In the genomic region with DNA sequence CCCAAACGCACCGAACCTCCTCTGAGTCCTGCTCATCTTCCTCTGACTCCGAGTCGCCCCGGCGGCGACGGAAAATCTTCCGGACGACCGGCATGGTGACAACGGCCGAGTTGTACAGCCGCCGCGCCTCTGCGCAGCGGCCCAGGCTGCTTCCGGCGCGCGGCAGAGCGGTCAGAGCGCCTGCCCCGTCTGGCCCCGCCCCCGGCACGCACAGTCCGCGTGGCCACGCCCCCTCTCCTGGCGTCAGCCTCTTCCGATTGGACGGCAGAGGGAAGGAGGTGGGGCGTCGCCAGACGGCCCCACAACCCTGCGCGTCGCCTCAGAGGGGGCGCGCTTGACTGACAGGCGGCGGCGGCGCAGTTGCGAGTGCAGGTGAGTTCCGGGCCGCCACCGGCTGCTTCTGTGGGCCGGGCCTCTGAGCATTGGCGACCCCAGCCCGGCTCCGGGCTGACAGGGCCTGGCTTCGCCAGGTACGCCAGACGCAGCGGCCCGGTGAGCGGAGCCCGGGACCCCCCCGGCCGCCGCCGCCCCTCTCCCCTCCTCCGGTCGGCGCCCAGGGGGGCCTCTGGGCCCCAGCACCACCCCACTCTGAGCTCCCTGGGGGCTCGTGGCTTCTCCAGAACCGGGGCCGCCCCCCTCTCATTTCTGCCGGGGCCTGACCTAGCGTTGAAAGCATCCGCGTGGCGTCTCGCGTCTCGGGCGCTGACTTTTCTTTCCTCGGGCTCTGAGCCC, we compare ENCODE assay signal across 8 cellular contexts. TPM values are rescaled to one million over a fixed set of nuclear protein-coding genes. Genes with fewer than 3 reads are reported as not detected.
DNase-seq lines count a peak whose midpoint lies in the region; ATAC-seq and TF ChIP-seq lines count a peak whose summit lies in the region.

A gene with protein sequence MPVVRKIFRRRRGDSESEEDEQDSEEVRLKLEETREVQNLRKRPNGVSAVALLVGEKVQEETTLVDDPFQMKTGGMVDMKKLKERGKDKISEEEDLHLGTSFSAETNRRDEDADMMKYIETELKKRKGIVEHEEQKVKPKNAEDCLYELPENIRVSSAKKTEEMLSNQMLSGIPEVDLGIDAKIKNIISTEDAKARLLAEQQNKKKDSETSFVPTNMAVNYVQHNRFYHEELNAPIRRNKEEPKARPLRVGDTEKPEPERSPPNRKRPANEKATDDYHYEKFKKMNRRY (minus strand): TSS at position 148 of the 732 bp plus-strand sequence. CDS start 54 bp downstream, at position 94.
A gene (plus strand): TSS at position 331 of the 732 bp plus-strand sequence. CDS start 17,098 bp downstream, outside the sequence.

- H3K27me3 Mint-ChIP-seq in T-helper 1 cell treated with Interleukin-12 subunit alpha and Interleukin-12 subunit beta and Interleukin-4 antibody, amounts not matched to agents 30 μg/mL and 1 μg/mL, for 36 hours (ENCODE audit: low read depth), result no peaks in the 10 kb centered on the region
- H3K27me3 Mint-ChIP-seq in progenitor cell of endocrine pancreas, result no peaks in the 10 kb centered on the region

- peak within 1 kb of the TSS; percentile 98 for H3K4me3 Mint-ChIP-seq in T-helper 1 cell treated with Interleukin-12 subunit alpha and Interleukin-12 subunit beta and Interleukin-4 antibody, amounts not matched to agents 30 μg/mL and 1 μg/mL, for 36 hours
- peak within 1 kb of the TSS; percentile 98 for H3K4me3 Mint-ChIP-seq in progenitor cell of endocrine pancreas (ENCODE audit: low read depth)

- intact Hi-C loops in left ventricle myocardium inferior (cut with micrococcal nuclease), result no loop called here
- intact Hi-C loops in upper lobe of right lung (cut with DNase I), result no loop called here

- H3K36me3 ChIP-seq in left ventricle myocardium inferior (peaks cover 31% of the 10 kb centered on the region), upper lobe of right lung (peaks cover 30% of the 10 kb centered on the region)

- in situ Hi-C loops in GM13977 (cut with MboI; ENCODE audit: low pct_unique_long_range_greater_than_20kb, low sequenced_read_pairs, unreplicated experiment), result no loop called here

- peak; percentile 100 for DNase-seq in GM13977 (ENCODE audit: low spot score)
- peak; percentile 83 for DNase-seq in NCI-H1694 treated with DMSO at 0.1 percent for 48 hours (lab: John Stamatoyannopoulos, UW)
- DNase-seq in amniotic stem cell (lab: John Stamatoyannopoulos, UW), result peak; percentile 94
- peak; percentile 96 for DNase-seq in left ventricle myocardium inferior
- peak; percentile 96 for DNase-seq in progenitor cell of endocrine pancreas (ENCODE audit: low spot score, unreplicated experiment)
- DNase-seq in upper lobe of right lung, result peak; percentile 99

- peaks cover 41% of the 10 kb centered on the region for H3K36me3 Mint-ChIP-seq in T-helper 1 cell treated with Interleukin-12 subunit alpha and Interleukin-12 subunit beta and Interleukin-4 antibody, amounts not matched to agents 30 μg/mL and 1 μg/mL, for 36 hours (ENCODE audit: low read depth)
- peaks cover 10% of the 10 kb centered on the region for H3K36me3 Mint-ChIP-seq in progenitor cell of endocrine pancreas (ENCODE audit: insufficient read depth)

- H3K27me3 ChIP-seq in left ventricle myocardium inferior (ENCODE audit: low read depth) (no peaks in the 10 kb centered on the region), upper lobe of right lung (no peaks in the 10 kb centered on the region)

- H3K27ac ChIP-seq in left ventricle myocardium inferior (replicated peaks), result peak within 1 kb of the TSS; percentile 80
- H3K27ac ChIP-seq in upper lobe of right lung, result peak within 1 kb of the TSS; percentile 90

- H3K4me1 ChIP-seq in left ventricle myocardium inferior (peaks cover 40% of the 10 kb centered on the region), upper lobe of right lung (peaks cover 20% of the 10 kb centered on the region)

- peak; percentile 93 for ATAC-seq in HG02885 (IDR thresholded peaks at IDR 0.05; ENCODE audit: poor library complexity, unreplicated experiment)
- ATAC-seq in upper lobe of right lung, result peak; percentile 100

- peak within 1 kb of the TSS; percentile 83 for H3K4me3 ChIP-seq in left ventricle myocardium inferior
- peak within 1 kb of the TSS; percentile 79 for H3K4me3 ChIP-seq in upper lobe of right lung

- TF ChIP-seq CTCF in GM13977 (IDR thresholded peaks at IDR 0.05; ENCODE audit: extremely low read depth, insufficient read depth, missing control alignments) (peak; percentile 27), left ventricle myocardium inferior (IDR thresholded peaks at IDR 0.05; ENCODE audit: borderline replicate concordance) (no peak), progenitor cell of endocrine pancreas (IDR thresholded peaks at IDR 0.05; ENCODE audit: unreplicated experiment) (no peak), upper lobe of right lung (IDR thresholded peaks at IDR 0.05) (no peak)

- no peaks in the 10 kb centered on the region for H3K9me3 ChIP-seq in left ventricle myocardium inferior (replicated peaks)
- no peaks in the 10 kb centered on the region for H3K9me3 ChIP-seq in upper lobe of right lung

- H3K9me3 Mint-ChIP-seq in T-helper 1 cell treated with Interleukin-12 subunit alpha and Interleukin-12 subunit beta and Interleukin-4 antibody, amounts not matched to agents 30 μg/mL and 1 μg/mL, for 36 hours, result no peaks in the 10 kb centered on the region
- H3K9me3 Mint-ChIP-seq in progenitor cell of endocrine pancreas (ENCODE audit: low read depth), result no peaks in the 10 kb centered on the region

- peaks cover 47% of the 10 kb centered on the region for H3K4me1 Mint-ChIP-seq in T-helper 1 cell treated with Interleukin-12 subunit alpha and Interleukin-12 subunit beta and Interleukin-4 antibody, amounts not matched to agents 30 μg/mL and 1 μg/mL, for 36 hours (ENCODE audit: low read depth)
- H3K4me1 Mint-ChIP-seq in progenitor cell of endocrine pancreas (ENCODE audit: low read depth), result peaks cover 20% of the 10 kb centered on the region

- peak within 1 kb of the TSS; percentile 96 for H3K27ac Mint-ChIP-seq in T-helper 1 cell treated with Interleukin-12 subunit alpha and Interleukin-12 subunit beta and Interleukin-4 antibody, amounts not matched to agents 30 μg/mL and 1 μg/mL, for 36 hours
- peak within 1 kb of the TSS; percentile 97 for H3K27ac Mint-ChIP-seq in progenitor cell of endocrine pancreas

RNA-seq across cellular contexts. Expression of the first gene that starts in this region (rescaled TPM):
- total RNA-seq in left ventricle myocardium inferior, result 30.0 TPM
- 30.4 and 30.8 TPM in 2 replicates for total RNA-seq in progenitor cell of endocrine pancreas
- 36.6 TPM for total RNA-seq in upper lobe of right lung

RNA-seq across cellular contexts. Expression of the second gene that starts in this region (rescaled TPM):
- total RNA-seq in left ventricle myocardium inferior (13.2 TPM), progenitor cell of endocrine pancreas (41.2 and 41.8 TPM in 2 replicates), upper lobe of right lung (21.4 TPM)

Comparison
In these comparisons a context has a peak if more than half of its experiments do, and no peak if none do; other contexts are left out.
1. Peak in every context shown above with its lines: DNase-seq, ATAC-seq, H3K4me3 ChIP-seq and H3K27ac ChIP-seq.